1 cellular context compared by ENCODE assay signal in genomic region chr11:124673333-124674167, GRCh38.
TF ChIP-seq lines count a peak whose summit lies in the region.

Gene SIAE (minus strand): TSS chr11:124673739. CDS start chr11:124673708, 31 bp downstream.
Gene SPA17 (plus strand): TSS chr11:124673904. CDS start chr11:124675265, 1,361 bp downstream.

TF ChIP-seq in A549, 52 proteins besides CTCF, POLR2A, EP300 and RAD21 (continued from another document):
- no peak for TF ChIP-seq HMGXB4 (CRISPR knock-in tag; IDR thresholded peaks at IDR 0.05; ENCODE audit: borderline replicate concordance)
- no peak for TF ChIP-seq RCOR1 (IDR thresholded peaks at IDR 0.05; ENCODE audit: low read depth, low read length)
- TF ChIP-seq KDM1A (IDR thresholded peaks at IDR 0.05; ENCODE audit: low read depth): no peak
- no peak for TF ChIP-seq HOXB13 (CRISPR knock-in tag; IDR thresholded peaks at IDR 0.05; ENCODE audit: low read depth)
- peak in 1 of 2 experiments; percentile 55; a peak in 2 of 5 replicates for TF ChIP-seq JUN (IDR thresholded peaks at IDR 0.05)
- TF ChIP-seq MAZ (IDR thresholded peaks at IDR 0.05; ENCODE audit: borderline replicate concordance, low read depth, low read length): no peak
- TF ChIP-seq CBX2 (IDR thresholded peaks at IDR 0.05; ENCODE audit: borderline replicate concordance, low read depth): no peak
- TF ChIP-seq ZSCAN20 (CRISPR knock-in tag; IDR thresholded peaks at IDR 0.05): no peak
- peak; percentile 18; the same call in 1 of the 2 replicates for TF ChIP-seq PHF8 (IDR thresholded peaks at IDR 0.05; ENCODE audit: borderline replicate concordance, low read depth)
- peak; percentile 51 for TF ChIP-seq CHD2 (IDR thresholded peaks at IDR 0.05; ENCODE audit: low read length, partially characterized antibody)
- no peak for TF ChIP-seq ESRRA (IDR thresholded peaks at IDR 0.05; ENCODE audit: borderline replicate concordance, low read length)
- no peak for TF ChIP-seq ELK1 (IDR thresholded peaks at IDR 0.05; ENCODE audit: low read depth, low read length)
- no peak for TF ChIP-seq MAFK (IDR thresholded peaks at IDR 0.05; ENCODE audit: partially characterized antibody)
- no peak for TF ChIP-seq E2F6 (IDR thresholded peaks at IDR 0.05; ENCODE audit: borderline replicate concordance, low read depth)
- no peak for TF ChIP-seq ZC3H11A (IDR thresholded peaks at IDR 0.05)
- TF ChIP-seq USF2 (IDR thresholded peaks at IDR 0.05): no peak
- TF ChIP-seq MAX (IDR thresholded peaks at IDR 0.05): peak; percentile 65
- no peak for TF ChIP-seq FOXS1 (CRISPR knock-in tag; IDR thresholded peaks at IDR 0.05)
- TF ChIP-seq RARB (CRISPR knock-in tag; IDR thresholded peaks at IDR 0.05): no peak
- TF ChIP-seq NR3C1 (IDR thresholded peaks at IDR 0.05): no peak
- no peak for TF ChIP-seq NPAS2 (CRISPR knock-in tag; IDR thresholded peaks at IDR 0.05; ENCODE audit: borderline replicate concordance)
- TF ChIP-seq BCL3 (IDR thresholded peaks at IDR 0.05): 0 out of 3 replicates have a peak, but pooled peaks have one; percentile 58
- no peak for TF ChIP-seq FOSB (CRISPR knock-in tag; IDR thresholded peaks at IDR 0.05)
- TF ChIP-seq PBX3 (IDR thresholded peaks at IDR 0.05): no peak
- no peak for TF ChIP-seq MYC (IDR thresholded peaks at IDR 0.05; ENCODE audit: borderline replicate concordance, low read length)
- TF ChIP-seq TFCP2L1 (CRISPR knock-in tag; IDR thresholded peaks at IDR 0.05): no peak
- TF ChIP-seq RNF2 (IDR thresholded peaks at IDR 0.05; ENCODE audit: borderline replicate concordance, low read depth): no peak
- no peak for TF ChIP-seq EHMT2 (IDR thresholded peaks at IDR 0.05; ENCODE audit: low read depth)
